ENCODE assay signal across 19 cellular contexts in genomic region chr2:32372519-32373182, GRCh38. TPM values are rescaled to one million over a fixed set of nuclear protein-coding genes. Genes with fewer than 3 reads are reported as not detected.
A peak's percentile ranks its signal among the peaks of the same experiment; 100 is the strongest.
DNase-seq lines count a peak whose midpoint lies in the region; ATAC-seq and TF ChIP-seq lines count a peak whose summit lies in the region.
"Had no signal": no experiment of that assay in that cellular context is flagged by ENCODE, and none has a peak within 500 bp of the region (broad histone marks: within the 10 kb centered on the region; RNA-seq: fewer than 3 reads in every experiment).

No MANE protein-coding gene starts in this region.

- H3K27ac Mint-ChIP-seq in natural killer cell (peak overlapping the region; percentile 1 to 57), progenitor cell of endocrine pancreas (peak overlapping the region; percentile 68)
- H3K27ac Mint-ChIP-seq in natural killer cell treated with Interleukin-12 subunit alpha and Interleukin-12 subunit beta and Interleukin-15 and Interleukin-18, amount 100 ng/mL, for 72 hours = no peak overlapping the region
- peak overlapping the region in 1 of 10 donors; percentile 52 for H3K27ac Mint-ChIP-seq in naive thymus-derived CD8-positive, alpha-beta T cell
- H3K27ac Mint-ChIP-seq: HFFc6 had no signal

- peak overlapping the region; percentile 32 for H3K4me2 ChIP-seq in hepatocyte

- intact Hi-C loops in natural killer cell (cut with micrococcal nuclease) = no loop called here

- POLR2A ChIA-PET in naive thymus-derived CD8-positive, alpha-beta T cell (lab: Charles Lee) = no interaction called here

- no peaks in the 10 kb centered on the region for H3K9me3 Mint-ChIP-seq in natural killer cell
- H3K9me3 Mint-ChIP-seq in natural killer cell treated with Interleukin-12 subunit alpha and Interleukin-12 subunit beta and Interleukin-15 and Interleukin-18, amount 100 ng/mL, for 72 hours = no peaks in the 10 kb centered on the region
- no peaks in the 10 kb centered on the region for H3K9me3 Mint-ChIP-seq in progenitor cell of endocrine pancreas (ENCODE audit: low read depth)
- H3K9me3 Mint-ChIP-seq in naive thymus-derived CD8-positive, alpha-beta T cell = peaks cover 0 to 4% (median 0%) of the 10 kb centered on the region in 9 donors
- H3K9me3 Mint-ChIP-seq: CD4-positive, alpha-beta T cell; HFFc6 had no signal

- no peaks in the 10 kb centered on the region for H3K36me3 ChIP-seq in hepatocyte (replicated peaks; ENCODE audit: insufficient read depth, low read depth)
- H3K36me3 ChIP-seq: BE2C had no signal

- peaks cover 56 to 60% of the 10 kb centered on the region in 2 donors for H3K4me1 Mint-ChIP-seq in natural killer cell
- peaks cover 37 to 42% of the 10 kb centered on the region in 2 donors for H3K4me1 Mint-ChIP-seq in natural killer cell treated with Interleukin-12 subunit alpha and Interleukin-12 subunit beta and Interleukin-15 and Interleukin-18, amount 100 ng/mL, for 72 hours (ENCODE audit: low read depth in 2 of 2)
- peaks cover 8% of the 10 kb centered on the region for H3K4me1 Mint-ChIP-seq in progenitor cell of endocrine pancreas (ENCODE audit: low read depth)
- peaks cover 28 to 75% (median 65%) of the 10 kb centered on the region in 4 donors for H3K4me1 Mint-ChIP-seq in naive thymus-derived CD8-positive, alpha-beta T cell

- H3K9me3 ChIP-seq in hepatocyte (ENCODE audit: low read depth) = no peaks in the 10 kb centered on the region
- H3K9me3 ChIP-seq: BE2C had no signal

- peaks cover 81% of the 10 kb centered on the region for H4K20me1 ChIP-seq in hepatocyte (ENCODE audit: insufficient read depth, poor library complexity, severe bottlenecking)

- no peak for ATAC-seq in natural killer cell
- ATAC-seq in natural killer cell treated with Interleukin-12 subunit alpha and Interleukin-12 subunit beta and Interleukin-15 and Interleukin-18, amount 100 ng/mL, for 72 hours = no peak
- ATAC-seq in naive thymus-derived CD8-positive, alpha-beta T cell = no peak
- ATAC-seq in GM19397 (IDR thresholded peaks at IDR 0.05; ENCODE audit: unreplicated experiment) = no peak
- ATAC-seq: HCT116 had no signal

- H3K27ac ChIP-seq in hepatocyte = no peak overlapping the region
- H3K27ac ChIP-seq: HL-60 had no signal

- no peak for TF ChIP-seq CTCF in natural killer cell (IDR thresholded peaks at IDR 0.05)
- no peak for TF ChIP-seq CTCF in hepatocyte (IDR thresholded peaks at IDR 0.05; ENCODE audit: poor library complexity)
- TF ChIP-seq CTCF in progenitor cell of endocrine pancreas (IDR thresholded peaks at IDR 0.05; ENCODE audit: unreplicated experiment) = no peak

- WGBS in hepatocyte (ENCODE audit: low lambda C conversion rate, missing lambda C conversion rate) = 91% methylated on average over 3 of the region's 3 CpGs

- no peak overlapping the region for H3K4me3 ChIP-seq in hepatocyte

- H3K4me1 ChIP-seq in hepatocyte (ENCODE audit: insufficient read depth) = no peaks in the 10 kb centered on the region
- H3K4me1 ChIP-seq: BE2C had no signal

- no peaks in the 10 kb centered on the region for H3K27me3 Mint-ChIP-seq in natural killer cell (ENCODE audit: low read depth in 2 of 2)
- H3K27me3 Mint-ChIP-seq in natural killer cell treated with Interleukin-12 subunit alpha and Interleukin-12 subunit beta and Interleukin-15 and Interleukin-18, amount 100 ng/mL, for 72 hours = no peaks in the 10 kb centered on the region
- no peaks in the 10 kb centered on the region for H3K27me3 Mint-ChIP-seq in progenitor cell of endocrine pancreas
- H3K27me3 Mint-ChIP-seq in naive thymus-derived CD8-positive, alpha-beta T cell = no peaks in the 10 kb centered on the region
- H3K27me3 Mint-ChIP-seq: CD4-positive, alpha-beta T cell had no signal

- H3K9me2 ChIP-seq in hepatocyte (replicated peaks; ENCODE audit: insufficient read depth) = no peaks in the 10 kb centered on the region

- H3K27me3 ChIP-seq in hepatocyte = no peaks in the 10 kb centered on the region
- H3K27me3 ChIP-seq: BE2C had no signal

- DNase-seq in natural killer cell (no peak), hepatocyte (ENCODE audit: low spot score) (no peak), progenitor cell of endocrine pancreas (ENCODE audit: low spot score, unreplicated experiment) (no peak)
- DNase-seq in natural killer cell treated with Interleukin-12 subunit alpha and Interleukin-12 subunit beta and Interleukin-15 and Interleukin-18, amount 100 ng/mL, for 72 hours (ENCODE audit: low spot score) = no peak
- DNase-seq in naive thymus-derived CD8-positive, alpha-beta T cell = no peak
- DNase-seq: ACHN; BE2C; C1 segment of cervical spinal cord; CD4-positive, alpha-beta T cell; DMS153; DMS79; GDM1; GOT3; H7; HFFc6; IMR-90 had no signal

- H3K4me3 Mint-ChIP-seq in natural killer cell (no peak overlapping the region), progenitor cell of endocrine pancreas (ENCODE audit: low read depth) (no peak overlapping the region)
- H3K4me3 Mint-ChIP-seq in natural killer cell treated with Interleukin-12 subunit alpha and Interleukin-12 subunit beta and Interleukin-15 and Interleukin-18, amount 100 ng/mL, for 72 hours = no peak overlapping the region
- peak overlapping the region in 1 of 10 donors; percentile 6 for H3K4me3 Mint-ChIP-seq in naive thymus-derived CD8-positive, alpha-beta T cell
- H3K4me3 Mint-ChIP-seq: CD4-positive, alpha-beta T cell; HFFc6 had no signal

- no peak overlapping the region for H2AFZ ChIP-seq in hepatocyte

- no peaks in the 10 kb centered on the region for H3K36me3 Mint-ChIP-seq in natural killer cell
- no peaks in the 10 kb centered on the region for H3K36me3 Mint-ChIP-seq in natural killer cell treated with Interleukin-12 subunit alpha and Interleukin-12 subunit beta and Interleukin-15 and Interleukin-18, amount 100 ng/mL, for 72 hours
- peaks cover 5% of the 10 kb centered on the region for H3K36me3 Mint-ChIP-seq in progenitor cell of endocrine pancreas (ENCODE audit: insufficient read depth)
- H3K36me3 Mint-ChIP-seq in naive thymus-derived CD8-positive, alpha-beta T cell = peaks cover 5 to 18% (median 10%) of the 10 kb centered on the region in 3 donors

- peaks cover 98% of the 10 kb centered on the region for H3K79me2 ChIP-seq in hepatocyte

RNA-seq across cellular contexts. Expression of gene BIRC6, which starts 15.8 kb away (rescaled TPM):
- 100 to 1,000 TPM; 190 to 225 (median 224) TPM for total RNA-seq in natural killer cell
- 100 to 1,000 TPM; 142 to 191 TPM for total RNA-seq in natural killer cell treated with Interleukin-12 subunit alpha and Interleukin-12 subunit beta and Interleukin-15 and Interleukin-18, amount 100 ng/mL, for 72 hours
- total RNA-seq in hepatocyte = 106 and 114 TPM in 2 replicates
- 17.8 and 23.3 TPM in 2 replicates for polyA plus RNA-seq in hepatocyte
- 98.0 and 98.6 TPM in 2 replicates for total RNA-seq in progenitor cell of endocrine pancreas
- total RNA-seq in naive thymus-derived CD8-positive, alpha-beta T cell = 100 to 1,000 TPM; 136 to 137 TPM
- 10 to 100 TPM; 17.9 to 28.1 (median 26.1) TPM for polyA plus RNA-seq in naive thymus-derived CD8-positive, alpha-beta T cell

Comparison
In these comparisons a context has a peak if more than half of its experiments do, and no peak if none do; other contexts are left out.
1. H3K27ac Mint-ChIP-seq: peak in natural killer cell (2 of 2) and progenitor cell of endocrine pancreas (single experiment); none in natural killer cell treated with Interleukin-12 subunit alpha and Interleukin-12 subunit beta and Interleukin-15 and Interleukin-18, amount 100 ng/mL, for 72 hours (0 of 2).